15 cellular contexts compared by ENCODE assay signal in genomic region chr3:141077631-141078030, GRCh38. TPM values are rescaled to one million over a fixed set of nuclear protein-coding genes. Genes with fewer than 3 reads are reported as not detected.
DNase-seq lines count a peak whose midpoint lies in the region; ATAC-seq and TF ChIP-seq lines count a peak whose summit lies in the region.
"Had no signal": no experiment of that assay in that cellular context is flagged by ENCODE, and none has a peak within 500 bp of the region (broad histone marks: within the 10 kb centered on the region; RNA-seq: fewer than 3 reads in every experiment).

No MANE protein-coding gene starts in this region.

- TF ChIP-seq EP300 in neural cell (conservative IDR thresholded peaks at IDR 0.05; ENCODE audit: poor library complexity, severe bottlenecking) = no peak

- H3K9me2 ChIP-seq in neural cell (ENCODE audit: insufficient read depth, low read length) = no peaks in the 10 kb centered on the region

- DNase-seq in heart left ventricle = no peak
- DNase-seq in Right ventricle myocardium inferior (ENCODE audit: missing footprints) = no peak
- no peak for DNase-seq in right atrium auricular region (ENCODE audit: low spot score)
- no peak for DNase-seq in NCI-H82 (lab: John Stamatoyannopoulos, UW)
- no peak for DNase-seq in activated CD8-positive, alpha-beta memory T cell treated with anti-CD3 and anti-CD28 coated beads, Interleukin-2, amount 50 U/mL, for 4 hours
- DNase-seq in NCI-H1105 (lab: John Stamatoyannopoulos, UW) = no peak
- DNase-seq: ACHN; activated CD8-positive, alpha-beta memory T cell treated with anti-CD3 and anti-CD28 coated beads, Interleukin-2, amount 10 ng/mL, durations not matched to agents 7 days and 5 days; activated naive CD8-positive, alpha-beta T cell treated with anti-CD3 and anti-CD28 coated beads, Interleukin-2, amount 10 ng/mL, durations not matched to agents 7 days and 5 days; NCI-H2171 treated with DMSO at 0.1 percent for 48 hours had no signal

- H2AFZ ChIP-seq in neural cell (ENCODE audit: low read depth, low read length) = no peak overlapping the region

- 76 to 84% (median 80%) methylated on average over 6 of the region's 6 CpGs for WGBS in heart left ventricle, 4 donors

- peak in 2 of 4 donors; percentile 3 for ATAC-seq in heart left ventricle
- ATAC-seq in Right ventricle myocardium inferior = no peak
- ATAC-seq in HG03159 (IDR thresholded peaks at IDR 0.05; ENCODE audit: unreplicated experiment) = no peak
- ATAC-seq: activated CD8-positive, alpha-beta memory T cell treated with anti-CD3 and anti-CD28 coated beads, Interleukin-2, amount 10 ng/mL, durations not matched to agents 7 days and 5 days had no signal

- H3K9ac ChIP-seq in neural cell (ENCODE audit: low read length) = peak overlapping the region; percentile 46

- TF ChIP-seq CTCF in heart left ventricle (IDR thresholded peaks at IDR 0.05) (no peak), right atrium auricular region (IDR thresholded peaks at IDR 0.05) (no peak), neural cell (IDR thresholded peaks at IDR 0.05; ENCODE audit: poor library complexity, severe bottlenecking) (no peak)

- H3K9me3 ChIP-seq in heart left ventricle = no peaks in the 10 kb centered on the region
- H3K9me3 ChIP-seq in right atrium auricular region = no peaks in the 10 kb centered on the region
- H3K9me3 ChIP-seq in neural cell (ENCODE audit: low read length) = no peaks in the 10 kb centered on the region
- H3K9me3 ChIP-seq: MG63, SJCRH30, thoracic aorta had no signal

- H3K27me3 ChIP-seq in heart left ventricle (no peaks in the 10 kb centered on the region), right atrium auricular region (no peaks in the 10 kb centered on the region), neural cell (ENCODE audit: insufficient read depth, low read depth, low read length) (no peaks in the 10 kb centered on the region)
- H3K27me3 ChIP-seq: MG63, SJCRH30 had no signal

- no peaks in the 10 kb centered on the region for H4K20me1 ChIP-seq in neural cell (ENCODE audit: insufficient read depth)

- intact Hi-C loops in heart left ventricle (cut with DNase I) (no loop called here), Right ventricle myocardium inferior (cut with DNase I) (no loop called here)

- H3K36me3 ChIP-seq in heart left ventricle = no peaks in the 10 kb centered on the region
- H3K36me3 ChIP-seq in right atrium auricular region = no peaks in the 10 kb centered on the region
- H3K36me3 ChIP-seq in neural cell (ENCODE audit: insufficient read depth, low read length) = no peaks in the 10 kb centered on the region
- H3K36me3 ChIP-seq: MG63, thoracic aorta had no signal

- H3K4me3 ChIP-seq in heart left ventricle (peak overlapping the region in 4 of 12 donors; percentile 41 to 52 (median 47)), right atrium auricular region (peak overlapping the region in 1 of 2 donors; percentile 36), neural cell (ENCODE audit: low read length) (peak overlapping the region; percentile 53)

- H3F3A ChIP-seq in neural cell (ENCODE audit: insufficient read depth, low read length, poor library complexity, severe bottlenecking) = no peaks in the 10 kb centered on the region

- TF ChIP-seq POLR2A in heart left ventricle (IDR thresholded peaks at IDR 0.05) = no peak

- H3K79me2 ChIP-seq in neural cell (replicated peaks; ENCODE audit: insufficient read depth, low read length) = no peaks in the 10 kb centered on the region

- no peak for TF ChIP-seq RAD21 in neural cell (conservative IDR thresholded peaks at IDR 0.05)

- H3K4me2 ChIP-seq in neural cell (ENCODE audit: low read length) = peak overlapping the region; percentile 30

- H3K4me1 ChIP-seq in heart left ventricle = peaks cover 0 to 34% (median 23%) of the 10 kb centered on the region in 12 donors
- H3K4me1 ChIP-seq in right atrium auricular region = peaks cover 0 to 29% of the 10 kb centered on the region in 2 donors

- peak overlapping the region in 9 of 12 donors; percentile 62 to 83 (median 76) for H3K27ac ChIP-seq in heart left ventricle
- peak overlapping the region; percentile 59 to 70 for H3K27ac ChIP-seq in right atrium auricular region
- peak overlapping the region; percentile 56 for H3K27ac ChIP-seq in neural cell (ENCODE audit: low read length)

TF ChIP-seq in neural cell, 6 proteins besides CTCF, POLR2A, EP300 and RAD21:
- TF ChIP-seq EZH2 (IDR thresholded peaks at IDR 0.05; ENCODE audit: borderline replicate concordance, insufficient read depth, low read length, poor library complexity, severe bottlenecking) (no peak), TAF1 (IDR thresholded peaks at IDR 0.05; ENCODE audit: low read depth) (no peak), MXI1 (conservative IDR thresholded peaks at IDR 0.05; ENCODE audit: poor library complexity, severe bottlenecking) (no peak), POLR2AphosphoS5 (IDR thresholded peaks at IDR 0.05) (no peak), REST (IDR thresholded peaks at IDR 0.05; ENCODE audit: borderline replicate concordance) (no peak), SMC3 (conservative IDR thresholded peaks at IDR 0.05; ENCODE audit: poor library complexity) (no peak)
TF ChIP-seq in neural cell: peak in this region for 0.

RNA-seq across cellular contexts. Expression of gene SPSB4, which starts 26.5 kb away (rescaled TPM):
- total RNA-seq in heart left ventricle (10 to 100 TPM in 1 of 9 donors, 1 to 10 TPM in 8; 3.7 to 11.1 (median 4.8) TPM), Right ventricle myocardium inferior (7.1 TPM), right atrium auricular region (1 to 10 TPM; 1.8 to 6.9 TPM)
- polyA plus RNA-seq in heart left ventricle (1 to 10 TPM; 3.3 to 5.7 TPM), neural cell (6.1 and 7.7 TPM in 2 replicates)
- polyA minus RNA-seq in neural cell = 10.9 and 13.6 TPM in 2 replicates
- total RNA-seq: activated naive CD8-positive, alpha-beta T cell treated with anti-CD3 and anti-CD28 coated beads, Interleukin-2, amount 10 ng/mL, durations not matched to agents 7 days and 5 days had no signal
